In genomic region chr20:56860413-56860812, GRCh38 we compare ENCODE assay signal across 18 cellular contexts.
DNase-seq lines count a peak whose midpoint lies in the region; ATAC-seq and TF ChIP-seq lines count a peak whose summit lies in the region.
"Had no signal": no experiment of that assay in that cellular context is flagged by ENCODE, and none has a peak within 500 bp of the region (broad histone marks: within the 10 kb centered on the region; RNA-seq: fewer than 3 reads in every experiment).

No MANE protein-coding gene starts in this region.

- WGBS in spleen, 5 donors, result 57 to 61% (median 58%) methylated on average over 5 of the region's 5 CpGs

- ATAC-seq in GM23338, result no peak
- ATAC-seq in WTC11, result no peak
- no peak for ATAC-seq in HG03159 (IDR thresholded peaks at IDR 0.05; ENCODE audit: unreplicated experiment)
- ATAC-seq in GM18909 (IDR thresholded peaks at IDR 0.05; ENCODE audit: poor library complexity, unreplicated experiment), result no peak
- ATAC-seq in GM21576 (IDR thresholded peaks at IDR 0.05; ENCODE audit: unreplicated experiment), result no peak
- no peak for ATAC-seq in HG02678 (IDR thresholded peaks at IDR 0.05; ENCODE audit: unreplicated experiment)
- ATAC-seq: Right ventricle myocardium inferior had no signal

- H3K36me3 ChIP-seq in GM23338 (ENCODE audit: insufficient read depth), result no peaks in the 10 kb centered on the region
- no peaks in the 10 kb centered on the region for H3K36me3 ChIP-seq in iPS-18a (ENCODE audit: control insufficient read depth, low read depth, low read length)
- H3K36me3 ChIP-seq in spleen, result no peaks in the 10 kb centered on the region
- H3K36me3 ChIP-seq: ascending aorta, stomach had no signal

- H3K9me3 Mint-ChIP-seq in GM23338 (no peaks in the 10 kb centered on the region; the same call in 2 of the 3 replicates), WTC11 (no peaks in the 10 kb centered on the region)

- H3K79me2 ChIP-seq in GM23338 (replicated peaks; ENCODE audit: insufficient read depth), result no peaks in the 10 kb centered on the region

- H3K27me3 ChIP-seq in GM23338 (ENCODE audit: insufficient read depth), result peaks cover 4% of the 10 kb centered on the region; the same call in 1 of the 2 replicates
- peaks cover 21% of the 10 kb centered on the region for H3K27me3 ChIP-seq in iPS-18a (ENCODE audit: control insufficient read depth, insufficient read depth, low read length)
- peaks cover 0 to 53% (median 0%) of the 10 kb centered on the region in 7 donors for H3K27me3 ChIP-seq in spleen (replicated peaks in 1 of 7)
- H3K27me3 ChIP-seq: ascending aorta had no signal

- no peak for TF ChIP-seq POLR2A in spleen (IDR thresholded peaks at IDR 0.05)

- H3K4me3 ChIP-seq in GM23338, result peak overlapping the region; percentile 44
- peak overlapping the region; percentile 11 for H3K4me3 ChIP-seq in iPS-18a (ENCODE audit: low read length)
- no peak overlapping the region for H3K4me3 ChIP-seq in spleen
- H3K4me3 ChIP-seq: ascending aorta, stomach had no signal

- no peaks in the 10 kb centered on the region for H4K20me1 ChIP-seq in GM23338 (replicated peaks; ENCODE audit: insufficient read depth)

- H3K27me3 Mint-ChIP-seq in GM23338 (ENCODE audit: insufficient read depth, low read depth, poor library complexity) (peaks cover 17% of the 10 kb centered on the region), WTC11 (ENCODE audit: low read depth) (peaks cover 20% of the 10 kb centered on the region)

- peaks cover 29% of the 10 kb centered on the region for H3K4me1 ChIP-seq in GM23338 (ENCODE audit: insufficient read depth)
- peaks cover 35% of the 10 kb centered on the region for H3K4me1 ChIP-seq in iPS-18a (ENCODE audit: control insufficient read depth, low read depth, low read length)
- H3K4me1 ChIP-seq in spleen, result no peaks in the 10 kb centered on the region
- H3K4me1 ChIP-seq: ascending aorta had no signal

- CTCF ChIA-PET in WTC11 (lab: Charles Lee), result interaction anchor here (1.2 to 4.1 kb wide), 6 partner anchors 12 to 231 kb away, joined by 3 to 43 read pairs (median 10); partner anchors contain the start of gene TFAP2C

- H3K9me3 ChIP-seq in iPS-18a (ENCODE audit: control insufficient read depth, low read depth, low read length) (no peaks in the 10 kb centered on the region), spleen (no peaks in the 10 kb centered on the region)
- H3K9me3 ChIP-seq: ascending aorta, stomach had no signal

- H3K4me1 Mint-ChIP-seq in GM23338, result peaks cover 36% of the 10 kb centered on the region
- peaks cover 41% of the 10 kb centered on the region for H3K4me1 Mint-ChIP-seq in WTC11

- intact Hi-C loops in spleen (cut with DNase I; ENCODE audit: low total_unique reads), result no loop called here

- POLR2A ChIA-PET in WTC11 (lab: Charles Lee), result no interaction called here

- H3F3A ChIP-seq in GM23338 (replicated peaks; ENCODE audit: low read depth), result no peaks in the 10 kb centered on the region

- no peaks in the 10 kb centered on the region for H3K9me2 ChIP-seq in GM23338 (ENCODE audit: insufficient read depth)

- H3K27ac ChIP-seq in GM23338 (ENCODE audit: low read depth) (no peak overlapping the region), iPS-18a (ENCODE audit: low read length) (no peak overlapping the region), spleen (peak overlapping the region in 5 of 8 donors; percentile 18 to 55 (median 47))
- H3K27ac ChIP-seq: ascending aorta, C4-2B, epithelial cell of prostate, stomach had no signal

- H3K4me3 Mint-ChIP-seq in GM23338, result peak overlapping the region; percentile 24; the same call in 1 of the 3 replicates
- H3K4me3 Mint-ChIP-seq in WTC11, result peak overlapping the region; percentile 49

- DNase-seq in GM23338 (ENCODE audit: low spot score) (no peak), WTC11 (ENCODE audit: low spot score) (no peak), spleen (no peak)
- DNase-seq: activated CD4-positive, alpha-beta T cell treated with anti-CD3 and anti-CD28 coated beads for 1 hour; activated CD8-positive, alpha-beta memory T cell treated with anti-CD3 and anti-CD28 coated beads, Interleukin-2, amount 50 U/mL, for 4 hours; DMS53; NCI-H1048; stomach; T-helper 2 cell had no signal

- H3K36me3 Mint-ChIP-seq in GM23338 (ENCODE audit: low read depth), result no peaks in the 10 kb centered on the region; the same call in 2 of the 3 replicates
- H3K36me3 Mint-ChIP-seq in WTC11, result no peaks in the 10 kb centered on the region

- H3K9ac ChIP-seq in iPS-18a (ENCODE audit: low read length), result no peak overlapping the region

- peak overlapping the region; percentile 93 for H2AFZ ChIP-seq in GM23338

- TF ChIP-seq CTCF in GM23338 (conservative IDR thresholded peaks at IDR 0.05; ENCODE audit: low read depth in 2 of 2) (no peak), WTC11 (IDR thresholded peaks at IDR 0.05) (no peak), spleen (IDR thresholded peaks at IDR 0.05 in 8 of 11, conservative IDR thresholded peaks at IDR 0.05 in 3 of 11) (no peak)

- H3K4me2 ChIP-seq in GM23338, result peak overlapping the region; percentile 72

- H3K27ac Mint-ChIP-seq in GM23338, result peak overlapping the region; percentile 16; the same call in 1 of the 2 replicates
- no peak overlapping the region for H3K27ac Mint-ChIP-seq in WTC11

TF ChIP-seq in GM23338, 12 proteins besides CTCF, POLR2A, EP300 and RAD21 (continues in another document):
- TF ChIP-seq ZNF331 (CRISPR knock-in tag; IDR thresholded peaks at IDR 0.05; ENCODE audit: low read depth) (no peak), ZNF114 (CRISPR knock-in tag; IDR thresholded peaks at IDR 0.05) (no peak), ETS1 (IDR thresholded peaks at IDR 0.05) (no peak)

TF ChIP-seq in WTC11, 78 proteins besides CTCF, POLR2A, EP300 and RAD21:
- no peak for TF ChIP-seq ZNF317 (CRISPR knock-in tag; IDR thresholded peaks at IDR 0.05; ENCODE audit: borderline replicate concordance, low read depth)
- no peak for TF ChIP-seq HMGXB4 (CRISPR knock-in tag; IDR thresholded peaks at IDR 0.05)
- no peak for TF ChIP-seq IRF2 (CRISPR knock-in tag; IDR thresholded peaks at IDR 0.05; ENCODE audit: borderline replicate concordance, low read depth)
- TF ChIP-seq NR2C2 (CRISPR knock-in tag; IDR thresholded peaks at IDR 0.05), result no peak
- no peak for TF ChIP-seq MXD4 (CRISPR knock-in tag; IDR thresholded peaks at IDR 0.05; ENCODE audit: borderline replicate concordance)
- TF ChIP-seq, protein P1, sequence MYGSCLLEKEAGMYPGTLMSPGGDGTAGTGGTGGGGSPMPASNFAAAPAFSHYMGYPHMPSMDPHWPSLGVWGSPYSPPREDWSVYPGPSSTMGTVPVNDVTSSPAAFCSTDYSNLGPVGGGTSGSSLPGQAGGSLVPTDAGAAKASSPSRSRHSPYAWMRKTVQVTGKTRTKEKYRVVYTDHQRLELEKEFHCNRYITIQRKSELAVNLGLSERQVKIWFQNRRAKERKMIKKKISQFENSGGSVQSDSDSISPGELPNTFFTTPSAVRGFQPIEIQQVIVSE (CRISPR knock-in tag; IDR thresholded peaks at IDR 0.05; ENCODE audit: borderline replicate concordance), result no peak

Comparison
In these comparisons a context has a peak if more than half of its experiments do, and no peak if none do; other contexts are left out.
1. H3K27ac ChIP-seq: peak in spleen (5 of 8); none in GM23338 (single experiment) and iPS-18a (single experiment).
2. H3K4me3 ChIP-seq: peak in GM23338 (single experiment) and iPS-18a (single experiment); none in spleen (0 of 8).